Comparison of ENCODE assay signal across 11 cellular contexts in the genomic region with DNA sequence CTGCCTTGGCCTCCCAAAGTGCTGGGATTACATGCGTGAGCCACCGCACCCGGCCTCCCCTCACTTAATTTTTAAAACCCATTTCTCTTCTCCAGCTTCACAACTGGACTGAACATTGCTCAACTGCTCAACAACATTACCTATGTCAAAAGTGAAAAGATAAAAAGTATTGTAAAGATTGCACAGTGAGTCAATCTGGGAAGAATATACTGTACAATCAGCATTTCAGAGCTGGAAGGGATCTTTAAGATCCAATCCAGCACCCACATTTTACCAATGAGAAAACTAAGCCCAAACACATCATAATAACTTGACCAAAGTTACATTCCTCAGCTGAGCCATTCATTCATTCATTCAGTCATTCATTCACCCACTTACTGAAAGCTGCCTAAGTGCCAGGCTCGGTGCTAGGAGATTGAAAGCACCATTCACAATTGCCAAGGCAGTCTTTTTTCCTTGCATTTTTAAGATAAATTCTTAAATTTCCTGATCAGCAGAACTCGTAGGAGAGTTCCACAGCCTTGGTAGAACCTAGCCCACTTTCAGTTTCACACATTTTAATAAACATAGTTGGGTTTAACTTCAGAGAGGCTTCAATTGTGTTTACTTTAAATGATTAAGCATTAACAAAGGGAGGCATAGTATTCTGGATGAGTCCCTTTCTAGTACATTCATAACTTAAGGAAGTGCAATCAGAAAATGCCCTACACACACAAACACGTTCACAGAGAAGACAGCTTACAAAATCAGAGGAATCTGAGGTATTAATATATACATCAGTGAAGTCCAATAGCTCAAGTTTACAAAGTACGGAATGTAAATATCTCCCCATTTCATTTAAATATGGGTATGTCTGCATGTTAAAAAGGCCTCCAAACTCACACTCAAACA. TPM values are rescaled to one million over a fixed set of nuclear protein-coding genes. Genes with fewer than 3 reads are reported as not detected.
DNase-seq lines count a peak whose midpoint lies in the region; ATAC-seq, FAIRE-seq and TF ChIP-seq lines count a peak whose summit lies in the region.
"Had no signal": no experiment of that assay in that cellular context is flagged by ENCODE, and none has a peak within 500 bp of the region (broad histone marks: within the 10 kb centered on the region; RNA-seq: fewer than 3 reads in every experiment).

No MANE protein-coding gene starts in this region.

- peak overlapping the region; percentile 43 for H3K4me3 Mint-ChIP-seq in activated naive CD8-positive, alpha-beta T cell treated with anti-CD3 and anti-CD28 coated beads for 36 hours

- H3K27ac Mint-ChIP-seq in activated naive CD8-positive, alpha-beta T cell treated with anti-CD3 and anti-CD28 coated beads for 36 hours, result no peak overlapping the region

- 80% methylated on average over 7 of the region's 7 CpGs for WGBS in right cardiac atrium
- WGBS in HepG2 (ENCODE audit: low lambda C conversion rate), result 64% methylated on average over 7 of the region's 7 CpGs

- H3K79me2 ChIP-seq in HepG2 (ENCODE audit: insufficient read depth, low read length), result peaks cover 49% of the 10 kb centered on the region

- H3K36me3 ChIP-seq in HepG2 (replicated peaks in 1 of 2; ENCODE audit: control insufficient read depth in 1 of 2, insufficient read depth in 2 of 2, low read length in 2 of 2) (no peaks in the 10 kb centered on the region), HAP-1 (replicated peaks) (peaks cover 6% of the 10 kb centered on the region; the same call in 1 of the 2 replicates)

- H3K4me1 ChIP-seq in right cardiac atrium (ENCODE audit: control insufficient read depth, insufficient read depth, low read length), result peaks cover 3% of the 10 kb centered on the region
- H3K4me1 ChIP-seq in HepG2 (ENCODE audit: insufficient read depth, low read length), result peaks cover 63% of the 10 kb centered on the region
- peaks cover 7% of the 10 kb centered on the region for H3K4me1 ChIP-seq in HAP-1

- CTCF ChIA-PET in HepG2 (lab: Yijun Ruan, JAX; ENCODE audit: low intra/inter-chr PET ratio, low total read pairs), result interaction anchor here (1.2 kb wide), 1 partner anchor 51 kb away, joined by 3 read pairs; no protein-coding TSS in a partner anchor

- TF ChIP-seq CTCF in HepG2 (CRISPR knock-in tag; IDR thresholded peaks at IDR 0.05), result no peak

- POLR2A ChIA-PET in HepG2 (lab: Yijun Ruan, JAX), result interaction anchor here (1.6 kb wide), 1 partner anchor 168 kb away, joined by 3 read pairs; no protein-coding TSS in a partner anchor

- TF ChIP-seq RAD21 in HepG2 (CRISPR knock-in tag; IDR thresholded peaks at IDR 0.05), result no peak

- ATAC-seq in right cardiac atrium, result no peak
- ATAC-seq in left ventricle myocardium superior, result no peak
- ATAC-seq in HepG2, result no peak
- no peak for ATAC-seq in GM18498 (IDR thresholded peaks at IDR 0.05; ENCODE audit: unreplicated experiment)
- ATAC-seq: Right ventricle myocardium inferior had no signal

- H3K9me3 ChIP-seq in right cardiac atrium (ENCODE audit: control insufficient read depth, low read length), result no peaks in the 10 kb centered on the region
- no peaks in the 10 kb centered on the region for H3K9me3 ChIP-seq in HepG2 (ENCODE audit: low read length)
- no peaks in the 10 kb centered on the region for H3K9me3 ChIP-seq in HAP-1

- peaks cover 27% of the 10 kb centered on the region for H3K36me3 Mint-ChIP-seq in activated naive CD8-positive, alpha-beta T cell treated with anti-CD3 and anti-CD28 coated beads for 36 hours

- DNase-seq in right cardiac atrium, result no peak
- no peak for DNase-seq in left ventricle myocardium superior
- no peak for DNase-seq in activated naive CD8-positive, alpha-beta T cell treated with anti-CD3 and anti-CD28 coated beads for 36 hours
- peak; percentile 71 for DNase-seq in HepG2 (ENCODE audit: low spot score)
- no peak for DNase-seq in NCI-H1417 (lab: John Stamatoyannopoulos, UW)
- no peak for DNase-seq in HAP-1 (ENCODE audit: low spot score in 2 of 2)
- no peak for DNase-seq in GDM1 (lab: John Stamatoyannopoulos, UW)
- DNase-seq: islet precursor cell, NCI-H1930 had no signal

- TF ChIP-seq EP300 in HepG2 (IDR thresholded peaks at IDR 0.05; ENCODE audit: low read depth in 2 of 2, low read length in 2 of 2) (no peak; a peak in 1 of 4 replicates), HepG2 (CRISPR knock-in tag; IDR thresholded peaks at IDR 0.05; ENCODE audit: borderline replicate concordance) (no peak)

- H3K27me3 Mint-ChIP-seq in activated naive CD8-positive, alpha-beta T cell treated with anti-CD3 and anti-CD28 coated beads for 36 hours, result no peaks in the 10 kb centered on the region

- H3K27ac ChIP-seq in right cardiac atrium (ENCODE audit: low read length) (no peak overlapping the region), HepG2 (ENCODE audit: extremely low read length, insufficient read depth, low read length) (peak overlapping the region; percentile 60)

- H3K4me3 ChIP-seq in right cardiac atrium (ENCODE audit: low read length) (peak overlapping the region; percentile 8), HepG2 (replicated peaks in 1 of 3; ENCODE audit: insufficient read depth in 1 of 3, low read depth in 2 of 3, low read length in 3 of 3) (peak overlapping the region in 2 of 3 experiments; percentile 34 to 37; a peak in 4 of 6 replicates), HAP-1 (no peak overlapping the region)

- in situ Hi-C loops in HepG2 (cut with HindIII; ENCODE audit: extremely low pct_ligation_motif_present, low pct_unique_long_range_greater_than_20kb), result loop anchor here (10.0 kb wide), 1 partner anchor 467 kb away; no protein-coding TSS in a partner anchor
- in situ Hi-C loops in HAP-1 (cut with MboI; ENCODE audit: low sequenced_read_pairs), result no loop called here

- TF ChIP-seq POLR2A in HepG2 (IDR thresholded peaks at IDR 0.05; ENCODE audit: insufficient read depth in 1 of 2, low read depth in 2 of 2, low read length in 2 of 2), result no peak

- H3K9me3 Mint-ChIP-seq in activated naive CD8-positive, alpha-beta T cell treated with anti-CD3 and anti-CD28 coated beads for 36 hours, result no peaks in the 10 kb centered on the region

- no TSS peak for BruUV-seq in HepG2 (replicated peaks; lab: Mats Ljungman, UMichigan)

- H3K4me2 ChIP-seq in HepG2 (ENCODE audit: low read depth, low read length), result peak overlapping the region; percentile 87

- peaks cover 40% of the 10 kb centered on the region for H3K4me1 Mint-ChIP-seq in activated naive CD8-positive, alpha-beta T cell treated with anti-CD3 and anti-CD28 coated beads for 36 hours

- no peak overlapping the region for H2AFZ ChIP-seq in HepG2 (ENCODE audit: low read length)

- H4K20me1 ChIP-seq in HepG2 (ENCODE audit: insufficient read depth, low read length), result no peaks in the 10 kb centered on the region

- no peaks in the 10 kb centered on the region for H3K27me3 ChIP-seq in right cardiac atrium (ENCODE audit: control insufficient read depth, insufficient read depth)
- no peaks in the 10 kb centered on the region for H3K27me3 ChIP-seq in HepG2 (ENCODE audit: control insufficient read depth in 1 of 2, insufficient read depth in 2 of 2, low read length in 2 of 2)
- no peaks in the 10 kb centered on the region for H3K27me3 ChIP-seq in HAP-1 (ENCODE audit: low read depth)

- intact Hi-C loops in right cardiac atrium (cut with DNase I) (loop anchor here in 2 of 4 donors (5.0 to 10.0 kb wide), 4 partner anchors 39 to 497 kb away; partner anchors contain the start of gene DUSP6 (in 1 of the 2)), left ventricle myocardium superior (cut with micrococcal nuclease) (no loop called here), HepG2 (cut with micrococcal nuclease; ENCODE audit: unreplicated experiment) (no loop called here)

- peak overlapping the region; percentile 58 for H3K9ac ChIP-seq in HepG2 (ENCODE audit: insufficient read depth, low read depth, low read length)

- no peak for FAIRE-seq in HepG2 (lab: Jason Lieb, UNC)

RNA-seq across cellular contexts. Expression of gene GALNT4, which starts 3.0 kb away (rescaled TPM):
- total RNA-seq in right cardiac atrium (1 to 10 TPM; 3.3 to 5.2 (median 4.0) TPM), left ventricle myocardium superior (1.8 TPM), HepG2 (2016; rRNA removed; fragmentation: Illumina TruSeq; extraction: Trizol) (5.2 and 6.8 TPM in 2 replicates)
- polyA plus RNA-seq in right cardiac atrium (2.5 TPM), HepG2 (2011; rRNA removed) (3.8 and 4.9 TPM in 2 replicates)
- 1 to 10 TPM; 5.4 to 5.7 TPM for total RNA-seq in activated naive CD8-positive, alpha-beta T cell treated with anti-CD3 and anti-CD28 coated beads for 36 hours
- 0.40 and 0.44 TPM in 2 replicates for total RNA-seq in HepG2 (2016; cell fraction: cytosol; rRNA removed; fragmentation: Illumina TruSeq; extraction: Trizol; ENCODE audit: low read depth)
- total RNA-seq in HepG2 (2016; cell fraction: insoluble cytoplasmic fraction; rRNA removed; fragmentation: Illumina TruSeq; extraction: Trizol), result 5.0 and 7.1 TPM in 2 replicates
- total RNA-seq in HepG2 (2016; cell fraction: membrane; rRNA removed; fragmentation: Illumina TruSeq; extraction: Trizol), result 1.5 and 2.0 TPM in 2 replicates
- total RNA-seq in HepG2 (2016; cell fraction: nucleus; rRNA removed; fragmentation: Illumina TruSeq; extraction: Trizol), result 9.2 TPM in 2 replicates
- 2.5 and 3.6 TPM in 2 replicates for polyA plus RNA-seq in HepG2 (2011; cell fraction: cytosol; rRNA removed)
- polyA plus RNA-seq in HepG2 (2011; cell fraction: nucleus; rRNA removed), result 1.4 and 2.0 TPM in 2 replicates
- polyA plus RNA-seq in HepG2 (2012), result 4.4 and 4.6 TPM in 2 replicates
- polyA plus RNA-seq in HepG2 (2016; cell fraction: cytosol; fragmentation: Illumina TruSeq; extraction: Trizol; ENCODE audit: low read depth), result 0.11 TPM in 1 of 2 replicates, not detected in the other
- polyA plus RNA-seq in HepG2 (2016; cell fraction: insoluble cytoplasmic fraction; fragmentation: Illumina TruSeq; extraction: Trizol; ENCODE audit: low read depth), result 1.5 and 2.1 TPM in 2 replicates
- polyA plus RNA-seq in HepG2 (2016; cell fraction: membrane; fragmentation: Illumina TruSeq; extraction: Trizol; ENCODE audit: low read depth), result 0.45 and 0.93 TPM in 2 replicates
- 7.7 and 8.9 TPM in 2 replicates for polyA plus RNA-seq in HepG2 (2016; cell fraction: nucleus; fragmentation: Illumina TruSeq; extraction: Trizol; ENCODE audit: insufficient read depth, low read depth)
- 0.37 and 2.5 TPM in 2 replicates for polyA minus RNA-seq in HepG2 (2011; rRNA and poly(A)+ RNA removed; ENCODE audit: low replicate concordance)
- 6.9 and 8.2 TPM in 2 replicates for polyA minus RNA-seq in HepG2 (2011; cell fraction: cytosol; rRNA and poly(A)+ RNA removed)
- polyA minus RNA-seq in HepG2 (2011; cell fraction: nucleus; rRNA and poly(A)+ RNA removed), result 8.8 TPM in 2 replicates

RNA-seq across cellular contexts. Expression of gene POC1B, which starts 4.3 kb away (rescaled TPM):
- 10 to 100 TPM in 1 of 4 donors, 1 to 10 TPM in 3; 7.8 to 13.1 (median 8.8) TPM for total RNA-seq in right cardiac atrium
- polyA plus RNA-seq in right cardiac atrium, result 5.4 TPM
- total RNA-seq in left ventricle myocardium superior, result 6.4 TPM
- 10 to 100 TPM; 18.8 to 19.2 TPM for total RNA-seq in activated naive CD8-positive, alpha-beta T cell treated with anti-CD3 and anti-CD28 coated beads for 36 hours
- 11.0 and 15.1 TPM in 2 replicates for total RNA-seq in HepG2 (2016; rRNA removed; fragmentation: Illumina TruSeq; extraction: Trizol)
- total RNA-seq in HepG2 (2016; cell fraction: cytosol; rRNA removed; fragmentation: Illumina TruSeq; extraction: Trizol; ENCODE audit: low read depth), result 15.0 and 17.8 TPM in 2 replicates
- 12.2 and 14.9 TPM in 2 replicates for total RNA-seq in HepG2 (2016; cell fraction: insoluble cytoplasmic fraction; rRNA removed; fragmentation: Illumina TruSeq; extraction: Trizol)
- 10.9 and 13.1 TPM in 2 replicates for total RNA-seq in HepG2 (2016; cell fraction: membrane; rRNA removed; fragmentation: Illumina TruSeq; extraction: Trizol)
- total RNA-seq in HepG2 (2016; cell fraction: nucleus; rRNA removed; fragmentation: Illumina TruSeq; extraction: Trizol), result 13.4 and 14.0 TPM in 2 replicates
- polyA plus RNA-seq in HepG2 (2011; rRNA removed), result 6.7 and 9.3 TPM in 2 replicates
- polyA plus RNA-seq in HepG2 (2011; cell fraction: cytosol; rRNA removed), result 5.0 and 6.4 TPM in 2 replicates
- 4.1 and 5.2 TPM in 2 replicates for polyA plus RNA-seq in HepG2 (2011; cell fraction: nucleus; rRNA removed)
- 8.6 and 8.9 TPM in 2 replicates for polyA plus RNA-seq in HepG2 (2012)
- 3.2 TPM in 2 replicates for polyA plus RNA-seq in HepG2 (2016; cell fraction: cytosol; fragmentation: Illumina TruSeq; extraction: Trizol; ENCODE audit: low read depth)
- 16.2 and 19.6 TPM in 2 replicates for polyA plus RNA-seq in HepG2 (2016; cell fraction: insoluble cytoplasmic fraction; fragmentation: Illumina TruSeq; extraction: Trizol; ENCODE audit: low read depth)
- polyA plus RNA-seq in HepG2 (2016; cell fraction: membrane; fragmentation: Illumina TruSeq; extraction: Trizol; ENCODE audit: low read depth), result 8.7 and 9.2 TPM in 2 replicates
- polyA plus RNA-seq in HepG2 (2016; cell fraction: nucleus; fragmentation: Illumina TruSeq; extraction: Trizol; ENCODE audit: insufficient read depth, low read depth), result 10.3 and 10.9 TPM in 2 replicates
- polyA minus RNA-seq in HepG2 (2011; rRNA and poly(A)+ RNA removed; ENCODE audit: low replicate concordance), result 11.2 and 11.6 TPM in 2 replicates
- 9.3 and 11.3 TPM in 2 replicates for polyA minus RNA-seq in HepG2 (2011; cell fraction: cytosol; rRNA and poly(A)+ RNA removed)
- 37.2 and 39.2 TPM in 2 replicates for polyA minus RNA-seq in HepG2 (2011; cell fraction: nucleus; rRNA and poly(A)+ RNA removed)
